ENCODE assay signal across 10 cellular contexts in genomic region chr15:67121725-67122600, GRCh38. TPM values are rescaled to one million over a fixed set of nuclear protein-coding genes. Genes with fewer than 3 reads are reported as not detected.
DNase-seq lines count a peak whose midpoint lies in the region; ATAC-seq and TF ChIP-seq lines count a peak whose summit lies in the region.
"Had no signal": no experiment of that assay in that cellular context is flagged by ENCODE, and none has a peak within 500 bp of the region (broad histone marks: within the 10 kb centered on the region; RNA-seq: fewer than 3 reads in every experiment).

No MANE protein-coding gene starts in this region.

- no peak overlapping the region for H3K4me3 ChIP-seq in right cardiac atrium (ENCODE audit: low read length)
- no peak overlapping the region for H3K4me3 ChIP-seq in colonic mucosa
- no peak overlapping the region for H3K4me3 ChIP-seq in uterus

- peak overlapping the region; percentile 73 to 94 (median 84) for H3K4me3 Mint-ChIP-seq in naive thymus-derived CD8-positive, alpha-beta T cell

- H3K36me3 ChIP-seq in colonic mucosa (no peaks in the 10 kb centered on the region), uterus (no peaks in the 10 kb centered on the region)

- POLR2A ChIA-PET in naive thymus-derived CD8-positive, alpha-beta T cell (lab: Charles Lee): interaction anchor here (0.8 to 2.1 kb wide), 9 partner anchors 12 to 58 kb away, joined by 3 to 10 read pairs (median 5); no protein-coding TSS in a partner anchor

- peak overlapping the region; percentile 83 to 97 (median 96) for H3K27ac Mint-ChIP-seq in naive thymus-derived CD8-positive, alpha-beta T cell

- TF ChIP-seq POLR2A in uterus (IDR thresholded peaks at IDR 0.05): no peak

- H3K27me3 Mint-ChIP-seq in naive thymus-derived CD8-positive, alpha-beta T cell: no peaks in the 10 kb centered on the region

- H3K27me3 ChIP-seq in right cardiac atrium (ENCODE audit: control insufficient read depth, insufficient read depth): no peaks in the 10 kb centered on the region
- no peaks in the 10 kb centered on the region for H3K27me3 ChIP-seq in colonic mucosa
- H3K27me3 ChIP-seq in uterus: no peaks in the 10 kb centered on the region

- WGBS in right cardiac atrium: 76% methylated on average over 9 of the region's 9 CpGs

- peak overlapping the region; percentile 73 for H3K27ac ChIP-seq in right cardiac atrium (ENCODE audit: low read length)
- peak overlapping the region; percentile 75 for H3K27ac ChIP-seq in colonic mucosa
- H3K27ac ChIP-seq in uterus: peak overlapping the region; percentile 95 to 97

- peaks cover 28% of the 10 kb centered on the region for H3K4me1 ChIP-seq in right cardiac atrium (ENCODE audit: control insufficient read depth, insufficient read depth, low read length)
- peaks cover 17% of the 10 kb centered on the region for H3K4me1 ChIP-seq in colonic mucosa
- peaks cover 32 to 41% of the 10 kb centered on the region in 2 donors for H3K4me1 ChIP-seq in uterus

- peak overlapping the region in 1 of 2 donors; percentile 27 for H3K9ac ChIP-seq in colonic mucosa (ENCODE audit: low read depth in 2 of 2, low read length in 2 of 2)

- peaks cover 27 to 91% (median 58%) of the 10 kb centered on the region in 4 donors for H3K4me1 Mint-ChIP-seq in naive thymus-derived CD8-positive, alpha-beta T cell

- DNase-seq in right cardiac atrium: peak in 1 of 3 donors; percentile 33
- DNase-seq in left cardiac atrium: no peak
- no peak for DNase-seq in colonic mucosa
- no peak for DNase-seq in naive thymus-derived CD8-positive, alpha-beta T cell
- no peak for DNase-seq in uterus
- DNase-seq in NCI-H526 (lab: John Stamatoyannopoulos, UW): no peak
- no peak for DNase-seq in LoVo (ENCODE audit: low spot score)
- no peak for DNase-seq in OCI-M1 (lab: John Stamatoyannopoulos, UW)
- DNase-seq: retina, SHP77 treated with DMSO at 0.1 percent for 48 hours had no signal

- intact Hi-C loops in right cardiac atrium (cut with DNase I): loop anchor here in 1 of 4 donors (10.0 kb wide), 1 partner anchor 57 kb away; the partner anchor contains the start of gene SMAD3
- intact Hi-C loops in left cardiac atrium (cut with DNase I): no loop called here
- intact Hi-C loops in colonic mucosa (cut with DNase I): no loop called here
- intact Hi-C loops in uterus (cut with DNase I; ENCODE audit: low total_unique reads): no loop called here

- no peaks in the 10 kb centered on the region for H3K9me3 ChIP-seq in right cardiac atrium (ENCODE audit: control insufficient read depth, low read length)
- H3K9me3 ChIP-seq in colonic mucosa: no peaks in the 10 kb centered on the region
- H3K9me3 ChIP-seq in uterus: no peaks in the 10 kb centered on the region

- ATAC-seq in right cardiac atrium (peak in 1 of 2 donors; percentile 1), left cardiac atrium (no peak)
- ATAC-seq in naive thymus-derived CD8-positive, alpha-beta T cell: no peak

- H3K36me3 Mint-ChIP-seq in naive thymus-derived CD8-positive, alpha-beta T cell: no peaks in the 10 kb centered on the region

- H3K9me3 Mint-ChIP-seq in naive thymus-derived CD8-positive, alpha-beta T cell: no peaks in the 10 kb centered on the region

- no peak for TF ChIP-seq CTCF in colonic mucosa (IDR thresholded peaks at IDR 0.05)
- no peak for TF ChIP-seq CTCF in uterus (IDR thresholded peaks at IDR 0.05)

RNA-seq across cellular contexts. Expression of gene SMAD3, which starts 56.6 kb away (rescaled TPM):
- total RNA-seq in right cardiac atrium (10 to 100 TPM; 29.2 to 40.5 (median 30.5) TPM), left cardiac atrium (10 to 100 TPM; 24.0 to 37.5 TPM), colonic mucosa (10 to 100 TPM; 38.6 to 62.1 TPM), uterus (10 to 100 TPM; 14.3 to 66.9 (median 32.3) TPM)
- 9.9 TPM for polyA plus RNA-seq in right cardiac atrium
- total RNA-seq in naive thymus-derived CD8-positive, alpha-beta T cell: 10 to 100 TPM; 53.1 to 55.4 TPM
- 1 to 10 TPM in 2 of 3 donors, under 1 TPM in 1; 0.57 to 4.2 (median 1.7) TPM for polyA plus RNA-seq in naive thymus-derived CD8-positive, alpha-beta T cell
